21 cellular contexts compared by ENCODE assay signal in genomic region chr4:2879026-2879425, GRCh38. TPM values are rescaled to one million over a fixed set of nuclear protein-coding genes. Genes with fewer than 3 reads are reported as not detected.
DNase-seq lines count a peak whose midpoint lies in the region; ATAC-seq and TF ChIP-seq lines count a peak whose summit lies in the region.
"Had no signal": no experiment of that assay in that cellular context is flagged by ENCODE, and none has a peak within 500 bp of the region (broad histone marks: within the 10 kb centered on the region; RNA-seq: fewer than 3 reads in every experiment).

No MANE protein-coding gene starts in this region.

- POLR2A ChIA-PET in CD8-positive, alpha-beta T cell (lab: Charles Lee), result no interaction called here
- POLR2A ChIA-PET in naive thymus-derived CD8-positive, alpha-beta T cell (lab: Charles Lee), result no interaction called here

- no peaks in the 10 kb centered on the region for H3K9me3 Mint-ChIP-seq in CD4-positive, CD25-positive, alpha-beta regulatory T cell
- no peaks in the 10 kb centered on the region for H3K9me3 Mint-ChIP-seq in CD8-positive, alpha-beta T cell
- H3K9me3 Mint-ChIP-seq in activated T-helper 2 cell treated with anti-CD3 and anti-CD28 coated beads, Interferon-gamma antibody, Interleukin-2, Interleukin-4, amounts not matched to agents 10 μg/mL and 5 μg/mL and 100 μg/mL, durations not matched to agents 14 hours and 24 hours and 36 hours, result no peaks in the 10 kb centered on the region
- H3K9me3 Mint-ChIP-seq in naive thymus-derived CD8-positive, alpha-beta T cell, result no peaks in the 10 kb centered on the region
- H3K9me3 Mint-ChIP-seq: GM23338 had no signal

- H3K27me3 ChIP-seq in CD4-positive, CD25-positive, alpha-beta regulatory T cell (ENCODE audit: control insufficient read depth, insufficient read depth, low read length), result no peaks in the 10 kb centered on the region
- H3K27me3 ChIP-seq in CD8-positive, alpha-beta T cell (ENCODE audit: insufficient read depth, low read length), result no peaks in the 10 kb centered on the region
- no peaks in the 10 kb centered on the region for H3K27me3 ChIP-seq in BE2C
- H3K27me3 ChIP-seq: esophagus squamous epithelium, left lung, tibial nerve had no signal

- H3K36me3 ChIP-seq in CD4-positive, CD25-positive, alpha-beta regulatory T cell (ENCODE audit: control insufficient read depth, insufficient read depth, low read length), result peaks cover 64% of the 10 kb centered on the region
- peaks cover 15% of the 10 kb centered on the region for H3K36me3 ChIP-seq in CD8-positive, alpha-beta T cell (ENCODE audit: insufficient read depth, low read length)
- H3K36me3 ChIP-seq in BE2C, result peaks cover 13% of the 10 kb centered on the region

- peak overlapping the region; percentile 2 to 81 (median 55) for H3K27ac Mint-ChIP-seq in CD4-positive, CD25-positive, alpha-beta regulatory T cell
- peak overlapping the region; percentile 82 for H3K27ac Mint-ChIP-seq in CD8-positive, alpha-beta T cell
- peak overlapping the region; percentile 68 for H3K27ac Mint-ChIP-seq in activated T-helper 2 cell treated with anti-CD3 and anti-CD28 coated beads, Interferon-gamma antibody, Interleukin-2, Interleukin-4, amounts not matched to agents 10 μg/mL and 5 μg/mL and 100 μg/mL, durations not matched to agents 14 hours and 24 hours and 36 hours
- H3K27ac Mint-ChIP-seq in naive thymus-derived CD8-positive, alpha-beta T cell, result peak overlapping the region in 8 of 10 donors; percentile 21 to 90 (median 72)
- H3K27ac Mint-ChIP-seq: GM23338 had no signal

- no peak overlapping the region for H3K4me3 Mint-ChIP-seq in CD4-positive, CD25-positive, alpha-beta regulatory T cell
- no peak overlapping the region for H3K4me3 Mint-ChIP-seq in CD8-positive, alpha-beta T cell
- H3K4me3 Mint-ChIP-seq in activated T-helper 2 cell treated with anti-CD3 and anti-CD28 coated beads, Interferon-gamma antibody, Interleukin-2, Interleukin-4, amounts not matched to agents 10 μg/mL and 5 μg/mL and 100 μg/mL, durations not matched to agents 14 hours and 24 hours and 36 hours (ENCODE audit: low read depth), result no peak overlapping the region
- no peak overlapping the region for H3K4me3 Mint-ChIP-seq in naive thymus-derived CD8-positive, alpha-beta T cell
- H3K4me3 Mint-ChIP-seq: GM23338 had no signal

- peaks cover 7% of the 10 kb centered on the region for H3K4me1 ChIP-seq in CD4-positive, CD25-positive, alpha-beta regulatory T cell (ENCODE audit: control insufficient read depth, insufficient read depth, low read length, poor library complexity, severe bottlenecking)
- no peaks in the 10 kb centered on the region for H3K4me1 ChIP-seq in CD8-positive, alpha-beta T cell (ENCODE audit: insufficient read depth, low read length)
- H3K4me1 ChIP-seq in BE2C, result peaks cover 14% of the 10 kb centered on the region; the same call in 1 of the 2 replicates

- intact Hi-C loops in CD8-positive, alpha-beta T cell (cut with DNase I, micrococcal nuclease), result no loop called here
- intact Hi-C loops in activated T-helper 2 cell treated with anti-CD3 and anti-CD28 coated beads, Interferon-gamma antibody, Interleukin-2, Interleukin-4, amounts not matched to agents 10 μg/mL and 5 μg/mL and 100 μg/mL, durations not matched to agents 14 hours and 24 hours and 36 hours (cut with micrococcal nuclease), result no loop called here

- CTCF ChIA-PET in CD8-positive, alpha-beta T cell (lab: Charles Lee), result interaction anchor here (0.6 to 0.8 kb wide), 2 partner anchors 25 to 209 kb away, joined by 4 read pairs; no protein-coding TSS in a partner anchor

- no peak overlapping the region for H3K4me3 ChIP-seq in CD4-positive, CD25-positive, alpha-beta regulatory T cell (ENCODE audit: low read depth, low read length)
- H3K4me3 ChIP-seq in CD8-positive, alpha-beta T cell (ENCODE audit: low read depth, low read length), result no peak overlapping the region
- H3K4me3 ChIP-seq in BE2C (ENCODE audit: low read depth, low read length), result no peak overlapping the region
- H3K4me3 ChIP-seq: esophagus squamous epithelium, GM23338, left lung, mucosa of descending colon, tibial nerve had no signal

- peaks cover 36% of the 10 kb centered on the region for H3K36me3 Mint-ChIP-seq in CD4-positive, CD25-positive, alpha-beta regulatory T cell
- H3K36me3 Mint-ChIP-seq in CD8-positive, alpha-beta T cell, result peaks cover 69% of the 10 kb centered on the region
- H3K36me3 Mint-ChIP-seq in activated T-helper 2 cell treated with anti-CD3 and anti-CD28 coated beads, Interferon-gamma antibody, Interleukin-2, Interleukin-4, amounts not matched to agents 10 μg/mL and 5 μg/mL and 100 μg/mL, durations not matched to agents 14 hours and 24 hours and 36 hours (ENCODE audit: low read depth), result peaks cover 55% of the 10 kb centered on the region
- peaks cover 0 to 79% (median 6%) of the 10 kb centered on the region in 3 donors for H3K36me3 Mint-ChIP-seq in naive thymus-derived CD8-positive, alpha-beta T cell

- H3K27me3 Mint-ChIP-seq in CD4-positive, CD25-positive, alpha-beta regulatory T cell, result no peaks in the 10 kb centered on the region
- no peaks in the 10 kb centered on the region for H3K27me3 Mint-ChIP-seq in CD8-positive, alpha-beta T cell (ENCODE audit: low read depth)
- H3K27me3 Mint-ChIP-seq in activated T-helper 2 cell treated with anti-CD3 and anti-CD28 coated beads, Interferon-gamma antibody, Interleukin-2, Interleukin-4, amounts not matched to agents 10 μg/mL and 5 μg/mL and 100 μg/mL, durations not matched to agents 14 hours and 24 hours and 36 hours (ENCODE audit: low read depth), result no peaks in the 10 kb centered on the region
- H3K27me3 Mint-ChIP-seq in naive thymus-derived CD8-positive, alpha-beta T cell, result no peaks in the 10 kb centered on the region

- no peak for ATAC-seq in CD4-positive, CD25-positive, alpha-beta regulatory T cell (ENCODE audit: low read depth in 2 of 2)
- no peak for ATAC-seq in CD8-positive, alpha-beta T cell
- no peak for ATAC-seq in naive thymus-derived CD8-positive, alpha-beta T cell
- no peak for ATAC-seq in GM18498 (IDR thresholded peaks at IDR 0.05; ENCODE audit: unreplicated experiment)
- ATAC-seq: GM23338, left lung, mucosa of descending colon had no signal

- no peak for DNase-seq in CD4-positive, CD25-positive, alpha-beta regulatory T cell
- DNase-seq in CD8-positive, alpha-beta T cell, result no peak
- DNase-seq in activated T-helper 2 cell treated with anti-CD3 and anti-CD28 coated beads, Interferon-gamma antibody, Interleukin-2, Interleukin-4, amounts not matched to agents 10 μg/mL and 5 μg/mL and 100 μg/mL, durations not matched to agents 14 hours and 24 hours and 36 hours (ENCODE audit: low spot score), result no peak
- no peak for DNase-seq in naive thymus-derived CD8-positive, alpha-beta T cell
- no peak for DNase-seq in stimulated activated CD4-positive, alpha-beta T cell treated with anti-CD3 and anti-CD28 coated beads, Interleukin-1b, Interleukin-23, amount 100 ng/mL, for 48 hours
- no peak for DNase-seq in BE2C
- DNase-seq: AML-193; amygdala; central memory CD4-positive, alpha-beta T cell; effector CD8-positive, alpha-beta T cell; esophagus squamous epithelium; left lung; mucosa of descending colon; NCI-H526 treated with DMSO at 0.1 percent for 48 hours; nucleus accumbens; Right ventricle myocardium superior; stimulated activated naive CD4-positive, alpha-beta T cell treated with Interleukin-2 at 50 U/mL for 16 hours; SW 1271 had no signal

- no peak overlapping the region for H3K27ac ChIP-seq in CD4-positive, CD25-positive, alpha-beta regulatory T cell (ENCODE audit: insufficient read depth, low read length, poor library complexity, severe bottlenecking)
- no peak overlapping the region for H3K27ac ChIP-seq in CD8-positive, alpha-beta T cell (ENCODE audit: low read depth, low read length)
- H3K27ac ChIP-seq: esophagus squamous epithelium had no signal

- H3K9me3 ChIP-seq in CD4-positive, CD25-positive, alpha-beta regulatory T cell (ENCODE audit: control insufficient read depth in 2 of 2, low read length in 2 of 2), result no peaks in the 10 kb centered on the region
- H3K9me3 ChIP-seq in CD8-positive, alpha-beta T cell (ENCODE audit: low read length), result no peaks in the 10 kb centered on the region
- no peaks in the 10 kb centered on the region for H3K9me3 ChIP-seq in BE2C
- H3K9me3 ChIP-seq: esophagus squamous epithelium, left lung, mucosa of descending colon, tibial nerve had no signal

- peaks cover 18 to 43% (median 29%) of the 10 kb centered on the region in 4 donors for H3K4me1 Mint-ChIP-seq in CD4-positive, CD25-positive, alpha-beta regulatory T cell
- peaks cover 29% of the 10 kb centered on the region for H3K4me1 Mint-ChIP-seq in CD8-positive, alpha-beta T cell (ENCODE audit: low read depth)
- peaks cover 20% of the 10 kb centered on the region for H3K4me1 Mint-ChIP-seq in activated T-helper 2 cell treated with anti-CD3 and anti-CD28 coated beads, Interferon-gamma antibody, Interleukin-2, Interleukin-4, amounts not matched to agents 10 μg/mL and 5 μg/mL and 100 μg/mL, durations not matched to agents 14 hours and 24 hours and 36 hours (ENCODE audit: low read depth)
- peaks cover 17 to 42% (median 28%) of the 10 kb centered on the region in 4 donors for H3K4me1 Mint-ChIP-seq in naive thymus-derived CD8-positive, alpha-beta T cell

- no peak for TF ChIP-seq CTCF in CD8-positive, alpha-beta T cell (IDR thresholded peaks at IDR 0.05)
- TF ChIP-seq CTCF in BE2C (IDR thresholded peaks at IDR 0.05; ENCODE audit: low read depth, low read length), result no peak

RNA-seq across cellular contexts. Expression of gene ADD1, which starts 35.4 kb away (rescaled TPM):
- 242 TPM for total RNA-seq in CD4-positive, CD25-positive, alpha-beta regulatory T cell
- 100 to 1,000 TPM; 142 to 151 (median 145) TPM for polyA plus RNA-seq in CD4-positive, CD25-positive, alpha-beta regulatory T cell
- total RNA-seq in CD8-positive, alpha-beta T cell, result 100 to 1,000 TPM; 129 TPM
- 240 and 242 TPM in 2 replicates for total RNA-seq in activated T-helper 2 cell treated with anti-CD3 and anti-CD28 coated beads, Interferon-gamma antibody, Interleukin-2, Interleukin-4, amounts not matched to agents 10 μg/mL and 5 μg/mL and 100 μg/mL, durations not matched to agents 14 hours and 24 hours and 36 hours
- total RNA-seq in naive thymus-derived CD8-positive, alpha-beta T cell, result 100 to 1,000 TPM; 302 to 309 TPM
- polyA plus RNA-seq in naive thymus-derived CD8-positive, alpha-beta T cell, result 100 to 1,000 TPM; 129 to 151 (median 150) TPM
- polyA plus RNA-seq in BE2C (2012; ENCODE audit: insufficient read depth, insufficient read length, low read depth), result 184 TPM
